ENCODE assay signal across 9 cellular contexts in genomic region chr7:74253331-74253730, GRCh38. TPM values are rescaled to one million over a fixed set of nuclear protein-coding genes. Genes with fewer than 3 reads are reported as not detected.
A peak's percentile ranks its signal among the peaks of the same experiment; 100 is the strongest.
DNase-seq lines count a peak whose midpoint lies in the region; FAIRE-seq and TF ChIP-seq lines count a peak whose summit lies in the region.
"Had no signal": no experiment of that assay in that cellular context is flagged by ENCODE, and none has a peak within 500 bp of the region (broad histone marks: within the 10 kb centered on the region; RNA-seq: fewer than 3 reads in every experiment).

No MANE protein-coding gene starts in this region.

- H2BK15ac ChIP-seq in neuronal stem cell (ENCODE audit: low read length) = no peak overlapping the region

- H2BK12ac ChIP-seq in neuronal stem cell (ENCODE audit: low read length) = no peak overlapping the region

- H3K23ac ChIP-seq in neuronal stem cell (ENCODE audit: low read depth, low read length, poor library complexity) = no peak overlapping the region

- no peak overlapping the region for H3K18ac ChIP-seq in neuronal stem cell (ENCODE audit: low read length)

- CTCF ChIA-PET in Calu3 (lab: Charles Lee) = interaction anchor here (0.8 kb wide), 1 partner anchor 47 kb away, joined by 4 read pairs; no protein-coding TSS in a partner anchor

- no peaks in the 10 kb centered on the region for H3K9me3 Mint-ChIP-seq in Calu3 (ENCODE audit: low read depth, unreplicated experiment)

- peak overlapping the region; percentile 98 for H3K9ac ChIP-seq in OCI-LY3 (ENCODE audit: low read length)
- H3K9ac ChIP-seq in neuronal stem cell (ENCODE audit: low read depth, low read length, poor library complexity) = peak overlapping the region; percentile 88

- no peak overlapping the region for H2BK120ac ChIP-seq in neuronal stem cell (ENCODE audit: low read depth, low read length)

- no peak overlapping the region for H2BK5ac ChIP-seq in neuronal stem cell (ENCODE audit: low read length)

- TF ChIP-seq CTCF in Calu3 (IDR thresholded peaks at IDR 0.05; ENCODE audit: unreplicated experiment) (no peak), OCI-LY3 (IDR thresholded peaks at IDR 0.05; ENCODE audit: low read depth, low read length) (no peak), D721Med (IDR thresholded peaks at IDR 0.05; ENCODE audit: insufficient read depth, missing control alignments) (no peak)

- no peak overlapping the region for H3K27ac Mint-ChIP-seq in Calu3 (ENCODE audit: unreplicated experiment)

- H3K36me3 ChIP-seq in OCI-LY3 (replicated peaks; ENCODE audit: low read depth, low read length) = peaks cover 24% of the 10 kb centered on the region
- H3K36me3 ChIP-seq in effector memory CD4-positive, alpha-beta T cell (ENCODE audit: control insufficient read depth, insufficient read depth, low read length) = peaks cover 21% of the 10 kb centered on the region
- peaks cover 17 to 43% of the 10 kb centered on the region in 2 donors for H3K36me3 ChIP-seq in neuronal stem cell (replicated peaks in 1 of 2; ENCODE audit: control insufficient read depth in 2 of 2, insufficient read depth in 2 of 2, low read length in 2 of 2)

- no peaks in the 10 kb centered on the region for H4K20me1 ChIP-seq in OCI-LY3 (ENCODE audit: insufficient read depth, low read length)

- peak overlapping the region; percentile 95 for H3K4me3 Mint-ChIP-seq in Calu3 (ENCODE audit: low read depth, unreplicated experiment)

- H3K4me1 ChIP-seq in OCI-LY3 (ENCODE audit: low read length) (peaks cover 13% of the 10 kb centered on the region), neuronal stem cell (ENCODE audit: control insufficient read depth in 2 of 2, insufficient read depth in 1 of 2, low read depth in 1 of 2, low read length in 2 of 2) (peaks cover 2 to 7% of the 10 kb centered on the region in 2 donors)
- peaks cover 9% of the 10 kb centered on the region for H3K4me1 ChIP-seq in effector memory CD4-positive, alpha-beta T cell (ENCODE audit: control insufficient read depth, insufficient read depth, low read length, poor library complexity, severe bottlenecking)

- no TSS peak for BruUV-seq in Calu3 (replicated peaks; lab: Mats Ljungman, UMichigan)

- H3K14ac ChIP-seq in neuronal stem cell (ENCODE audit: low read length) = no peak overlapping the region

- DNase-seq in Calu3 (no peak), neuronal stem cell (ENCODE audit: low spot score) (no peak), ecto neural progenitor cell (ENCODE audit: low spot score) (no peak), D721Med (ENCODE audit: insufficient read length, low spot score) (no peak), HT-29 (ENCODE audit: low spot score) (no peak), OCI-M1 (lab: John Stamatoyannopoulos, UW) (no peak)
- no peak for DNase-seq in effector memory CD4-positive, alpha-beta T cell
- DNase-seq: foreskin melanocyte had no signal

- peak overlapping the region; percentile 94 for H3K4me3 ChIP-seq in OCI-LY3 (ENCODE audit: low read length)
- H3K4me3 ChIP-seq in effector memory CD4-positive, alpha-beta T cell (ENCODE audit: insufficient read depth, low read depth, low read length, poor library complexity, severe bottlenecking) = peak overlapping the region; percentile 91
- H3K4me3 ChIP-seq in neuronal stem cell (ENCODE audit: low read length in 2 of 2) = peak overlapping the region; percentile 40 to 95

- WGBS in neuronal stem cell (ENCODE audit: extremely low coverage in 2 of 2, insufficient read length in 2 of 2, insufficient replicate concordance in 1 of 2), 2 donors = no CpG with 5 or more reads among the region's 7 CpGs

- peak overlapping the region; percentile 83 for H3K4me2 ChIP-seq in OCI-LY3 (ENCODE audit: low read length)
- H3K4me2 ChIP-seq in neuronal stem cell (ENCODE audit: insufficient read depth, low read length, poor library complexity, severe bottlenecking) = peak overlapping the region; percentile 32

- no peak overlapping the region for H4K91ac ChIP-seq in neuronal stem cell (ENCODE audit: low read depth, low read length, poor library complexity)

- no peak overlapping the region for H4K8ac ChIP-seq in neuronal stem cell (ENCODE audit: low read depth, low read length)

- peaks cover 8% of the 10 kb centered on the region for H3K4me1 Mint-ChIP-seq in Calu3 (ENCODE audit: low read depth, unreplicated experiment)

- H2AK5ac ChIP-seq in neuronal stem cell (ENCODE audit: low read depth, low read length) = no peak overlapping the region

- H3K27ac ChIP-seq in OCI-LY3 (ENCODE audit: low read length) = peak overlapping the region; percentile 70
- H3K27ac ChIP-seq in effector memory CD4-positive, alpha-beta T cell (ENCODE audit: insufficient read depth, low read length, poor library complexity, severe bottlenecking) = peak overlapping the region; percentile 91
- no peak overlapping the region for H3K27ac ChIP-seq in neuronal stem cell (replicated peaks; ENCODE audit: low read length)

- H3K9me3 ChIP-seq in OCI-LY3 (ENCODE audit: insufficient read depth, low read length) (no peaks in the 10 kb centered on the region), neuronal stem cell (replicated peaks in 1 of 2; ENCODE audit: control insufficient read depth in 2 of 2, insufficient read depth in 1 of 2, low read depth in 1 of 2, low read length in 2 of 2) (no peaks in the 10 kb centered on the region)
- no peaks in the 10 kb centered on the region for H3K9me3 ChIP-seq in effector memory CD4-positive, alpha-beta T cell (ENCODE audit: control insufficient read depth, low read length)

- H3K36me3 Mint-ChIP-seq in Calu3 (ENCODE audit: insufficient read depth, unreplicated experiment) = peaks cover 39% of the 10 kb centered on the region

- no peak overlapping the region for H3K4ac ChIP-seq in neuronal stem cell (ENCODE audit: low read length)

- no peaks in the 10 kb centered on the region for H3K27me3 Mint-ChIP-seq in Calu3 (ENCODE audit: unreplicated experiment)

- no peak overlapping the region for H2AFZ ChIP-seq in OCI-LY3 (ENCODE audit: low read depth, low read length)
- H2AFZ ChIP-seq in neuronal stem cell (ENCODE audit: low read length) = no peak overlapping the region

- H3K27me3 ChIP-seq in OCI-LY3 (ENCODE audit: low read depth, low read length) (no peaks in the 10 kb centered on the region), neuronal stem cell (ENCODE audit: control insufficient read depth in 3 of 3, insufficient read depth in 3 of 3, low read depth in 1 of 3, low read length in 3 of 3) (no peaks in the 10 kb centered on the region)
- H3K27me3 ChIP-seq in effector memory CD4-positive, alpha-beta T cell (replicated peaks; ENCODE audit: control insufficient read depth, insufficient read depth, low read length, poor library complexity, severe bottlenecking) = no peaks in the 10 kb centered on the region

- peaks cover 9% of the 10 kb centered on the region for H3K79me1 ChIP-seq in neuronal stem cell (ENCODE audit: low read depth, low read length)

- intact Hi-C loops in Calu3 (cut with micrococcal nuclease; ENCODE audit: unreplicated experiment) = no loop called here

- peaks cover 44% of the 10 kb centered on the region for H3K79me2 ChIP-seq in OCI-LY3 (ENCODE audit: low read length)

- FAIRE-seq in D721Med (lab: Jason Lieb, UNC) = no peak

RNA-seq across cellular contexts. Expression of gene RFC2, which starts 0.9 kb away (rescaled TPM):
- total RNA-seq in Calu3 (2022) = 32.5 and 38.6 TPM in 2 replicates
- 48.8 TPM for polyA plus RNA-seq in neuronal stem cell (2013, experiment 1 of 2)
- 48.1 TPM for polyA plus RNA-seq in neuronal stem cell (2013, experiment 2 of 2)
- total RNA-seq in HT-29 (2014; rRNA removed; shearing (Covaris generic)) = 60.3 and 63.3 TPM in 2 replicates

RNA-seq across cellular contexts. Expression of gene CLIP2, which starts 35.9 kb away (rescaled TPM):
- total RNA-seq in Calu3 (2022) = 22.4 and 22.9 TPM in 2 replicates
- 20.1 TPM for polyA plus RNA-seq in neuronal stem cell (2013, experiment 1 of 2)
- 18.7 TPM for polyA plus RNA-seq in neuronal stem cell (2013, experiment 2 of 2)
- 13.5 and 14.0 TPM in 2 replicates for total RNA-seq in HT-29 (2014; rRNA removed; shearing (Covaris generic))

RNA-seq across cellular contexts. Expression of gene LAT2, which starts 43.5 kb away (rescaled TPM):
- 0.90 and 0.95 TPM in 2 replicates for total RNA-seq in Calu3 (2022)
- polyA plus RNA-seq in neuronal stem cell (2013, experiment 1 of 2) = 0.03 TPM
- polyA plus RNA-seq in neuronal stem cell (2013, experiment 2 of 2) = 0.10 TPM
- 7.4 and 16.5 TPM in 2 replicates for total RNA-seq in HT-29 (2014; rRNA removed; shearing (Covaris generic))
